14 cellular contexts compared by ENCODE assay signal in genomic region chr3:177973241-177973840, GRCh38.
DNase-seq lines count a peak whose midpoint lies in the region; ATAC-seq, FAIRE-seq and TF ChIP-seq lines count a peak whose summit lies in the region.
"Had no signal": no experiment of that assay in that cellular context is flagged by ENCODE, and none has a peak within 500 bp of the region (broad histone marks: within the 10 kb centered on the region; RNA-seq: fewer than 3 reads in every experiment).

No MANE protein-coding gene starts in this region.

- dilution Hi-C loops in keratinocyte (cut with MboI; ENCODE audit: extremely low pct_ligation_motif_present, low sequenced_read_pairs): no loop called here

- peak; percentile 44 for FAIRE-seq in keratinocyte (lab: Jason Lieb, UNC)

- H3K79me2 ChIP-seq in keratinocyte (ENCODE audit: control insufficient read depth, insufficient read depth, low read length): no peaks in the 10 kb centered on the region
- H3K79me2 ChIP-seq in Karpas-422 (ENCODE audit: low read length): no peaks in the 10 kb centered on the region

- H3K4me2 ChIP-seq in keratinocyte (ENCODE audit: control insufficient read depth, extremely low read depth, insufficient read depth, low read depth, low read length) (no peak overlapping the region), Karpas-422 (ENCODE audit: low read depth, low read length, poor library complexity, severe bottlenecking) (no peak overlapping the region)

- H3K4me1 ChIP-seq in keratinocyte (ENCODE audit: control insufficient read depth, extremely low read depth, insufficient read depth, low read length): peaks cover 7% of the 10 kb centered on the region
- H3K4me1 ChIP-seq in Karpas-422 (ENCODE audit: low read length): no peaks in the 10 kb centered on the region

- H3K27me3 ChIP-seq in keratinocyte (ENCODE audit: control insufficient read depth, extremely low read depth, insufficient read depth, low read length): no peaks in the 10 kb centered on the region
- H3K27me3 ChIP-seq in Karpas-422 (ENCODE audit: low read length): no peaks in the 10 kb centered on the region
- H3K27me3 ChIP-seq: transverse colon had no signal

- peak; percentile 3 for DNase-seq in ACHN
- peak; percentile 44 for DNase-seq in astrocyte of the hippocampus (ENCODE audit: low read depth, low spot score)
- no peak for DNase-seq in keratinocyte (ENCODE audit: low read depth, low spot score)
- no peak for DNase-seq in NCI-H748 (lab: John Stamatoyannopoulos, UW; ENCODE audit: unreplicated experiment)
- no peak for DNase-seq in Karpas-422
- DNase-seq in stimulated activated CD4-positive, alpha-beta T cell treated with anti-CD3 and anti-CD28 coated beads, Interleukin-2, amount 100 ng/mL, for 24 hours: no peak
- DNase-seq: amygdala, NCI-H1048, SHP77 treated with DMSO at 0.1 percent for 48 hours, transverse colon had no signal

- in situ Hi-C loops in ACHN (cut with HindIII; ENCODE audit: low pct_ligation_motif_present, low pct_unique_long_range_greater_than_20kb, low sequenced_read_pairs): no loop called here

- no peaks in the 10 kb centered on the region for H3K9me1 ChIP-seq in keratinocyte (ENCODE audit: control insufficient read depth, extremely low read depth, insufficient read depth, low read length)

- peak; percentile 59 for ATAC-seq in HG02610 (IDR thresholded peaks at IDR 0.05; ENCODE audit: unreplicated experiment)
- no peak for ATAC-seq in GM19455 (IDR thresholded peaks at IDR 0.05; ENCODE audit: unreplicated experiment)
- ATAC-seq: sciatic nerve had no signal

- TF ChIP-seq CTCF in keratinocyte (optimal IDR thresholded peaks at IDR 0.05 in 1 of 3, IDR thresholded peaks at IDR 0.05 in 1 of 3, conservative IDR thresholded peaks at IDR 0.05 in 1 of 3; ENCODE audit: extremely low read depth in 1 of 3, insufficient read depth in 2 of 3, low read length in 3 of 3): no peak

- H3K9ac ChIP-seq in keratinocyte (ENCODE audit: control insufficient read depth, extremely low read depth, insufficient read depth, low read length) (no peak overlapping the region), Karpas-422 (ENCODE audit: low read length) (no peak overlapping the region)

- H3K36me3 ChIP-seq in keratinocyte (ENCODE audit: control insufficient read depth in 2 of 2, extremely low read depth in 1 of 2, insufficient read depth in 2 of 2, low read length in 2 of 2) (no peaks in the 10 kb centered on the region), Karpas-422 (ENCODE audit: insufficient read depth, low read length) (no peaks in the 10 kb centered on the region)
- H3K36me3 ChIP-seq: transverse colon had no signal

- no peak overlapping the region for H3K4me3 ChIP-seq in keratinocyte (ENCODE audit: control insufficient read depth in 2 of 3, extremely low read depth in 1 of 3, insufficient read depth in 2 of 3, low read depth in 1 of 3, low read length in 3 of 3)
- H3K4me3 ChIP-seq in Karpas-422 (ENCODE audit: low read length): no peak overlapping the region
- H3K4me3 ChIP-seq: transverse colon had no signal

- H3K27ac ChIP-seq in keratinocyte (ENCODE audit: control insufficient read depth, insufficient read depth, low read length) (no peak overlapping the region), Karpas-422 (ENCODE audit: low read length) (no peak overlapping the region)
- H3K27ac ChIP-seq: transverse colon, VCaP had no signal

- H2AFZ ChIP-seq in keratinocyte (ENCODE audit: control insufficient read depth, low read length) (no peak overlapping the region), Karpas-422 (ENCODE audit: low read length) (no peak overlapping the region)

- no peaks in the 10 kb centered on the region for H4K20me1 ChIP-seq in keratinocyte (ENCODE audit: control insufficient read depth, extremely low read depth, insufficient read depth, low read length)
- no peaks in the 10 kb centered on the region for H4K20me1 ChIP-seq in Karpas-422 (ENCODE audit: insufficient read depth, low read depth, low read length)

- H3K9me2 ChIP-seq in Karpas-422 (replicated peaks; ENCODE audit: insufficient read depth, low read length): no peaks in the 10 kb centered on the region

- H3K9me3 ChIP-seq in keratinocyte (ENCODE audit: control insufficient read depth, low read depth, low read length) (no peaks in the 10 kb centered on the region), Karpas-422 (ENCODE audit: low read length) (no peaks in the 10 kb centered on the region)
- H3K9me3 ChIP-seq: transverse colon had no signal

Comparison
In these comparisons a context has a peak if more than half of its experiments do, and no peak if none do; other contexts are left out.
1. DNase-seq: peak in ACHN (single experiment) and astrocyte of the hippocampus (single experiment); none in keratinocyte (single experiment), NCI-H748 (single experiment), Karpas-422 (single experiment) and stimulated activated CD4-positive, alpha-beta T cell treated with anti-CD3 and anti-CD28 coated beads, Interleukin-2, amount 100 ng/mL, for 24 hours (0 of 2).